In genomic region chr7:87933953-87934698, GRCh38 we compare ENCODE assay signal across 1 cellular context.
TF ChIP-seq lines count a peak whose summit lies in the region.

ADAM22 (plus strand) TSS chr7:87934251; CDS start chr7:87934466, 215 bp downstream.

TF ChIP-seq in HepG2, 621 proteins besides CTCF, POLR2A, EP300 and RAD21 (continued from another document and continues in another):
- TF ChIP-seq NFIB (CRISPR knock-in tag; IDR thresholded peaks at IDR 0.05; ENCODE audit: borderline replicate concordance) (no peak), PCBP1 (IDR thresholded peaks at IDR 0.05; ENCODE audit: borderline replicate concordance, low read depth, low read length) (no peak), MTA3 (CRISPR knock-in tag; IDR thresholded peaks at IDR 0.05) (no peak), ZFX (CRISPR knock-in tag; IDR thresholded peaks at IDR 0.05; ENCODE audit: low read depth) (peak; percentile 43; the same call in 1 of the 2 replicates), ZNF605 (CRISPR knock-in tag; IDR thresholded peaks at IDR 0.05) (no peak; the same call in 1 of the 2 replicates), TCF12 (IDR thresholded peaks at IDR 0.05) (no peak), TCF12 (CRISPR knock-in tag; IDR thresholded peaks at IDR 0.05) (no peak), RERE (CRISPR knock-in tag; IDR thresholded peaks at IDR 0.05; ENCODE audit: low read depth) (no peak), ZNF670 (CRISPR knock-in tag; IDR thresholded peaks at IDR 0.05; ENCODE audit: borderline replicate concordance) (peak; percentile 47; the same call in 1 of the 2 replicates), ZNF292 (CRISPR knock-in tag; IDR thresholded peaks at IDR 0.05; ENCODE audit: borderline replicate concordance, low read depth) (peak; percentile 90), SOX6 (IDR thresholded peaks at IDR 0.05) (no peak), SOX6 (CRISPR knock-in tag; IDR thresholded peaks at IDR 0.05) (peak; percentile 66; the same call in 1 of the 2 replicates), JUNB (CRISPR knock-in tag; IDR thresholded peaks at IDR 0.05; ENCODE audit: borderline replicate concordance) (no peak; the same call in 1 of the 2 replicates), PCBP2 (optimal IDR thresholded peaks at IDR 0.05; ENCODE audit: low read depth, low read length, poor library complexity, severe bottlenecking) (no peak), NR0B2 (CRISPR knock-in tag; IDR thresholded peaks at IDR 0.05) (no peak), RBFOX2 (IDR thresholded peaks at IDR 0.05; ENCODE audit: low read depth, low read length) (peak; percentile 84), SMARCE1 (IDR thresholded peaks at IDR 0.05; ENCODE audit: borderline replicate concordance) (no peak), CCDC6 (CRISPR knock-in tag; IDR thresholded peaks at IDR 0.05) (peak; percentile 84; the same call in 1 of the 2 replicates), NR2F2 (IDR thresholded peaks at IDR 0.05; ENCODE audit: borderline replicate concordance, low read depth) (no peak), CCAR2 (optimal IDR thresholded peaks at IDR 0.05; ENCODE audit: low read depth, low read length) (no peak), ZNF501 (CRISPR knock-in tag; IDR thresholded peaks at IDR 0.05) (peak; percentile 63), ZNF143 (CRISPR knock-in tag; IDR thresholded peaks at IDR 0.05) (peak; percentile 91), ESRRA (CRISPR knock-in tag; IDR thresholded peaks at IDR 0.05; ENCODE audit: low read depth) (no peak), ZNF331 (CRISPR knock-in tag; IDR thresholded peaks at IDR 0.05) (peak; percentile 93), ZBTB44 (CRISPR knock-in tag; IDR thresholded peaks at IDR 0.05) (no peak), WIZ (CRISPR knock-in tag; IDR thresholded peaks at IDR 0.05) (no peak), HOXA7 (CRISPR knock-in tag; IDR thresholded peaks at IDR 0.05) (peak; percentile 69; the same call in 1 of the 2 replicates), RELA (CRISPR knock-in tag; IDR thresholded peaks at IDR 0.05) (no peak), CSRNP2 (CRISPR knock-in tag; conservative IDR thresholded peaks at IDR 0.05; ENCODE audit: low read depth) (no peak), ZNF646 (CRISPR knock-in tag; IDR thresholded peaks at IDR 0.05) (no peak), THAP7 (CRISPR knock-in tag; IDR thresholded peaks at IDR 0.05) (no peak), CAMTA2 (CRISPR knock-in tag; IDR thresholded peaks at IDR 0.05; ENCODE audit: borderline replicate concordance) (0 out of 2 replicates have a peak, but pooled peaks have one; percentile 36), ZBTB39 (CRISPR knock-in tag; IDR thresholded peaks at IDR 0.05) (peak; percentile 72; the same call in 1 of the 2 replicates), FOXM1 (CRISPR knock-in tag; IDR thresholded peaks at IDR 0.05) (0 out of 2 replicates have a peak, but pooled peaks have one; percentile 36), IRF2 (CRISPR knock-in tag; IDR thresholded peaks at IDR 0.05) (peak; percentile 31; the same call in 1 of the 2 replicates), HIC2 (CRISPR knock-in tag; IDR thresholded peaks at IDR 0.05; ENCODE audit: low read depth) (0 out of 2 replicates have a peak, but pooled peaks have one; percentile 42), ZNF788 (CRISPR knock-in tag; IDR thresholded peaks at IDR 0.05; ENCODE audit: borderline replicate concordance) (peak; percentile 85; the same call in 1 of the 2 replicates), REXO4 (CRISPR knock-in tag; IDR thresholded peaks at IDR 0.05; ENCODE audit: borderline replicate concordance) (no peak)
